ENCODE assay signal across 8 cellular contexts in genomic region chr12:95072900-95073697, GRCh38. TPM values are rescaled to one million over a fixed set of nuclear protein-coding genes. Genes with fewer than 3 reads are reported as not detected.
DNase-seq lines count a peak whose midpoint lies in the region; ATAC-seq, FAIRE-seq and TF ChIP-seq lines count a peak whose summit lies in the region.

NR2C1 (minus strand) TSS chr12:95073618; CDS start chr12:95067384, 6,234 bp downstream.

- intact Hi-C loops in Right ventricle myocardium superior (cut with DNase I) (no loop called here), pancreas (cut with DNase I) (no loop called here)

- H3K36me3 ChIP-seq in pancreas (no peaks in the 10 kb centered on the region), tibial nerve (no peaks in the 10 kb centered on the region)

- ATAC-seq in HG02642 (IDR thresholded peaks at IDR 0.05; ENCODE audit: poor library complexity, unreplicated experiment) (peak; percentile 96), Right ventricle myocardium superior (ENCODE audit: poor library complexity) (peak; percentile 98), pancreas (peak; percentile 97 to 99 (median 98))

- H3K27ac ChIP-seq in pancreas (peak within 1 kb of the TSS; percentile 61 to 86 (median 68)), tibial nerve (peak within 1 kb of the TSS; percentile 86 to 96 (median 94))

- H3K4me1 ChIP-seq in pancreas (peaks cover 0 to 3% (median 0%) of the 10 kb centered on the region in 3 donors), tibial nerve (peaks cover 0 to 51% (median 8%) of the 10 kb centered on the region in 4 donors)

- peak in 1 of 2 donors; percentile 33 for TF ChIP-seq POLR2A in tibial nerve (IDR thresholded peaks at IDR 0.05)

- H3K4me3 ChIP-seq in pancreas (peak within 1 kb of the TSS; percentile 78 to 99 (median 96)), tibial nerve (peak within 1 kb of the TSS; percentile 68 to 99 (median 97))

- 0% methylated on average over 90 to 99 of the region's 99 CpGs for WGBS in pancreas, 2 donors
- 0 to 1% methylated on average over 37 to 66 of the region's 99 CpGs for WGBS in tibial nerve, 2 donors

- FAIRE-seq in pancreas (lab: Jason Lieb, UNC) = no peak

- peak; percentile 98 for DNase-seq in GM10266 (ENCODE audit: extremely low spot score)
- DNase-seq in NCI-H1417 (lab: John Stamatoyannopoulos, UW) = peak; percentile 94 to 97 (median 95)
- peak; percentile 86 to 97 for DNase-seq in SW 1271 (lab: John Stamatoyannopoulos, UW)
- DNase-seq in activated naive CD8-positive, alpha-beta T cell treated with anti-CD3 and anti-CD28 coated beads, Interleukin-2, amount 50 U/mL, for 16 hours (ENCODE audit: low read depth, low spot score) = peak; percentile 83
- DNase-seq in Right ventricle myocardium superior = peak; percentile 94
- peak; percentile 89 to 98 (median 94) for DNase-seq in pancreas
- peak; percentile 80 to 84 for DNase-seq in tibial nerve (ENCODE audit: low spot score in 2 of 2)

- H3K27me3 ChIP-seq in pancreas = no peaks in the 10 kb centered on the region
- no peaks in the 10 kb centered on the region for H3K27me3 ChIP-seq in tibial nerve

- peak in 1 of 2 donors; percentile 86 for TF ChIP-seq EP300 in tibial nerve (IDR thresholded peaks at IDR 0.05)

- TF ChIP-seq CTCF in GM10266 (IDR thresholded peaks at IDR 0.05; ENCODE audit: control insufficient read depth, insufficient read depth, low read depth, missing control alignments) = no peak
- TF ChIP-seq CTCF in pancreas (IDR thresholded peaks at IDR 0.05) = no peak
- peak in 1 of 5 experiments; percentile 85 for TF ChIP-seq CTCF in tibial nerve (IDR thresholded peaks at IDR 0.05)

- H3K9me3 ChIP-seq in pancreas (no peaks in the 10 kb centered on the region), tibial nerve (no peaks in the 10 kb centered on the region)

RNA-seq across cellular contexts. Expression of gene NR2C1, which starts in this region (rescaled TPM):
- total RNA-seq in Right ventricle myocardium superior = 33.8 TPM
- 10 to 100 TPM in 5 of 6 donors, 1 to 10 TPM in 1; 8.5 to 17.6 (median 13.7) TPM for total RNA-seq in pancreas
- 10 to 100 TPM; 47.2 to 54.5 TPM for polyA plus RNA-seq in pancreas
- 10 to 100 TPM; 64.5 to 93.5 (median 75.2) TPM for total RNA-seq in tibial nerve

Comparison
In these comparisons a context has a peak if more than half of its experiments do, and no peak if none do; other contexts are left out.
1. Peak in every context shown above with its lines: DNase-seq, ATAC-seq, H3K4me3 ChIP-seq and H3K27ac ChIP-seq.